15 cellular contexts compared by ENCODE assay signal in genomic region chr6:168017629-168018028, GRCh38. TPM values are rescaled to one million over a fixed set of nuclear protein-coding genes. Genes with fewer than 3 reads are reported as not detected.
"Had no signal": no experiment of that assay in that cellular context is flagged by ENCODE, and none has a peak within 500 bp of the region (broad histone marks: within the 10 kb centered on the region; RNA-seq: fewer than 3 reads in every experiment).

No MANE protein-coding gene starts in this region.

- H3K4me3 Mint-ChIP-seq: activated B cell treated with CpG ODN at 0.5 μM for 24 hours; activated CD4-positive, alpha-beta T cell treated with anti-CD3 and anti-CD28 coated beads, Interleukin-2, amount 10 ng/mL, durations not matched to agents 24 days and 14 days; activated naive CD4-positive, alpha-beta T cell treated with anti-CD3 and anti-CD28 coated beads for 36 hours; activated T-helper 17 cell treated with anti-CD3 and anti-CD28 coated beads, Interleukin-2, amount 50 U/mL, for 72 hours; natural killer cell had no signal

- DNase-seq: activated B cell treated with CpG ODN at 0.5 μM for 24 hours; activated CD4-positive, alpha-beta T cell treated with anti-CD3 and anti-CD28 coated beads, Interleukin-2, amount 10 ng/mL, durations not matched to agents 24 days and 14 days; activated naive CD4-positive, alpha-beta T cell treated with anti-CD3 and anti-CD28 coated beads for 36 hours; cortex of kidney; lower lobe of right lung; natural killer cell; occipital lobe; psoas muscle; stimulated activated CD4-positive, alpha-beta T cell treated with anti-CD3 and anti-CD28 coated beads, Interleukin-2, amount 100 ng/mL, for 48 hours; stimulated activated naive CD4-positive, alpha-beta T cell treated with Interleukin-2 at 50 U/mL for 16 hours; T-helper 2 cell had no signal

- H3K9me3 Mint-ChIP-seq: activated T-helper 17 cell treated with anti-CD3 and anti-CD28 coated beads, Interleukin-2, amount 50 U/mL, for 72 hours; natural killer cell had no signal

- ATAC-seq: activated T-helper 17 cell treated with anti-CD3 and anti-CD28 coated beads, Interleukin-2, amount 50 U/mL, for 72 hours; natural killer cell; psoas muscle had no signal

- H3K36me3 ChIP-seq: cardiac muscle cell, lower lobe of right lung had no signal

- H3K27ac Mint-ChIP-seq: activated B cell treated with CpG ODN at 0.5 μM for 24 hours; activated CD4-positive, alpha-beta T cell treated with anti-CD3 and anti-CD28 coated beads, Interleukin-2, amount 10 ng/mL, durations not matched to agents 24 days and 14 days; activated naive CD4-positive, alpha-beta T cell treated with anti-CD3 and anti-CD28 coated beads for 36 hours; activated T-helper 17 cell treated with anti-CD3 and anti-CD28 coated beads, Interleukin-2, amount 50 U/mL, for 72 hours; natural killer cell had no signal

- H3K27ac ChIP-seq: cardiac muscle cell, lower lobe of right lung, psoas muscle had no signal

- H3K36me3 Mint-ChIP-seq: natural killer cell had no signal

- H3K27me3 ChIP-seq: cardiac muscle cell had no signal

- H3K4me1 ChIP-seq: lower lobe of right lung, psoas muscle had no signal

- H3K9me3 ChIP-seq: psoas muscle had no signal

- H3K4me3 ChIP-seq: cardiac muscle cell, lower lobe of right lung, psoas muscle had no signal

- H3K27me3 Mint-ChIP-seq: activated B cell treated with CpG ODN at 0.5 μM for 24 hours; activated CD4-positive, alpha-beta T cell treated with anti-CD3 and anti-CD28 coated beads, Interleukin-2, amount 10 ng/mL, durations not matched to agents 24 days and 14 days had no signal

- H3K4me1 Mint-ChIP-seq: activated B cell treated with CpG ODN at 0.5 μM for 24 hours; activated CD4-positive, alpha-beta T cell treated with anti-CD3 and anti-CD28 coated beads, Interleukin-2, amount 10 ng/mL, durations not matched to agents 24 days and 14 days; activated T-helper 17 cell treated with anti-CD3 and anti-CD28 coated beads, Interleukin-2, amount 50 U/mL, for 72 hours; natural killer cell had no signal

RNA-seq across cellular contexts. Expression of gene KIF25, which starts 20.2 kb away (rescaled TPM):
- total RNA-seq: activated B cell treated with CpG ODN at 0.5 μM for 24 hours; activated CD4-positive, alpha-beta T cell treated with anti-CD3 and anti-CD28 coated beads, Interleukin-2, amount 10 ng/mL, durations not matched to agents 24 days and 14 days; activated naive CD4-positive, alpha-beta T cell treated with anti-CD3 and anti-CD28 coated beads for 36 hours; mononuclear cell; natural killer cell; occipital lobe had no signal
- polyA plus RNA-seq: keratinocyte had no signal
